Comparison of ENCODE assay signal across 9 cellular contexts in genomic region chr22:17734197-17734596, GRCh38.
DNase-seq lines count a peak whose midpoint lies in the region; ATAC-seq and TF ChIP-seq lines count a peak whose summit lies in the region.
"Had no signal": no experiment of that assay in that cellular context is flagged by ENCODE, and none has a peak within 500 bp of the region (broad histone marks: within the 10 kb centered on the region; RNA-seq: fewer than 3 reads in every experiment).

No MANE protein-coding gene starts in this region.

- no peaks in the 10 kb centered on the region for H3K27me3 ChIP-seq in RWPE2 (ENCODE audit: insufficient read depth, poor library complexity, severe bottlenecking)
- H3K27me3 ChIP-seq in brain microvascular endothelial cell (replicated peaks): no peaks in the 10 kb centered on the region
- H3K27me3 ChIP-seq: MG63 had no signal

- H3K27ac Mint-ChIP-seq in activated T-cell treated with anti-CD3 and anti-CD28 coated beads, Interleukin-2, amount 50 U/mL, for 24 hours: peak overlapping the region; percentile 71

- no peaks in the 10 kb centered on the region for H3K4me1 ChIP-seq in RWPE2 (ENCODE audit: insufficient read depth, poor library complexity, severe bottlenecking)

- H3K27ac ChIP-seq in RWPE2 (ENCODE audit: poor library complexity, severe bottlenecking) (no peak overlapping the region), brain microvascular endothelial cell (peak overlapping the region; percentile 36)

- H3K4me3 ChIP-seq in RWPE2 (ENCODE audit: severe bottlenecking) (no peak overlapping the region), brain microvascular endothelial cell (ENCODE audit: low read depth, low read length) (no peak overlapping the region)
- H3K4me3 ChIP-seq: MG63 had no signal

- H3K4me1 Mint-ChIP-seq in activated T-cell treated with anti-CD3 and anti-CD28 coated beads, Interleukin-2, amount 50 U/mL, for 24 hours (ENCODE audit: low read depth): peaks cover 19% of the 10 kb centered on the region

- in situ Hi-C loops in brain microvascular endothelial cell (cut with HindIII; ENCODE audit: low pct_ligation_motif_present, low sequenced_read_pairs): no loop called here

- peaks cover 82% of the 10 kb centered on the region for H3K36me3 Mint-ChIP-seq in activated T-cell treated with anti-CD3 and anti-CD28 coated beads, Interleukin-2, amount 50 U/mL, for 24 hours (ENCODE audit: low read depth)

- no peaks in the 10 kb centered on the region for H3K9me3 Mint-ChIP-seq in activated T-cell treated with anti-CD3 and anti-CD28 coated beads, Interleukin-2, amount 50 U/mL, for 24 hours

- H3K27me3 Mint-ChIP-seq in activated T-cell treated with anti-CD3 and anti-CD28 coated beads, Interleukin-2, amount 50 U/mL, for 24 hours: no peaks in the 10 kb centered on the region

- H3K36me3 ChIP-seq in RWPE2 (ENCODE audit: low read depth) (peaks cover 48% of the 10 kb centered on the region), brain microvascular endothelial cell (replicated peaks) (peaks cover 50% of the 10 kb centered on the region)

- DNase-seq in activated T-cell treated with anti-CD3 and anti-CD28 coated beads, Interleukin-2, amount 50 U/mL, for 24 hours: no peak
- no peak for DNase-seq in activated T-cell treated with anti-CD3 and anti-CD28 coated beads for 4 hours
- peak; percentile 5 for DNase-seq in RWPE2 (ENCODE audit: low spot score)
- DNase-seq in brain microvascular endothelial cell: peak; percentile 64
- peak; percentile 39 for DNase-seq in stimulated activated CD8-positive, alpha-beta memory T cell treated with anti-CD3 and anti-CD28 coated beads, Interleukin-4, amount 100 ng/mL, for 48 hours

- TF ChIP-seq CTCF in RWPE2 (IDR thresholded peaks at IDR 0.05; ENCODE audit: poor library complexity, severe bottlenecking): no peak
- no peak for TF ChIP-seq CTCF in brain microvascular endothelial cell (IDR thresholded peaks at IDR 0.05; ENCODE audit: low read depth, low read length, missing control alignments)

- no peak overlapping the region for H3K4me3 Mint-ChIP-seq in activated T-cell treated with anti-CD3 and anti-CD28 coated beads, Interleukin-2, amount 50 U/mL, for 24 hours

- no peaks in the 10 kb centered on the region for H3K9me3 ChIP-seq in RWPE2 (ENCODE audit: severe bottlenecking)
- H3K9me3 ChIP-seq: MG63 had no signal

- no peak for ATAC-seq in RWPE2 (ENCODE audit: low read depth)
- ATAC-seq in HG03175 (IDR thresholded peaks at IDR 0.05; ENCODE audit: unreplicated experiment): no peak
- ATAC-seq in GM21447 (IDR thresholded peaks at IDR 0.05; ENCODE audit: unreplicated experiment): no peak
- no peak for ATAC-seq in HG02884 (IDR thresholded peaks at IDR 0.05; ENCODE audit: unreplicated experiment)

Comparison
In these comparisons a context has a peak if more than half of its experiments do, and no peak if none do; other contexts are left out.
1. DNase-seq: peak in RWPE2 (single experiment), brain microvascular endothelial cell (single experiment) and stimulated activated CD8-positive, alpha-beta memory T cell treated with anti-CD3 and anti-CD28 coated beads, Interleukin-4, amount 100 ng/mL, for 48 hours (single experiment); none in activated T-cell treated with anti-CD3 and anti-CD28 coated beads, Interleukin-2, amount 50 U/mL, for 24 hours (single experiment) and activated T-cell treated with anti-CD3 and anti-CD28 coated beads for 4 hours (single experiment).